In the genomic region with DNA sequence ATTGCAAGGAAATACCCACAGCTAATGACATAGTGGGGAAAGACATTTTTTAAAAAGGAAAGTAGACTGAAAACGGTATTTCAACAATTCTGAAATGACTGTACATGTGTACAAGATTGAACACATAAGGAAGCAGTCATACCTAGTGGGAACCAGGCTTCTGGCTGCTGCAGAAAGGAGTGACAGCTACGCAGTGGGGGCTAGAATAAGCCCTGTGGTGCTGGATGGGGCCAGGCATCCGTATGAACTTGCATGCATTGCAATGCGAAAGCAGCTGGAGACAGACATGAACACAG, we compare ENCODE assay signal across 1 cellular context.
TF ChIP-seq lines count a peak whose summit lies in the region.

No MANE protein-coding gene starts in this region.

TF ChIP-seq in GM12878, 131 proteins besides CTCF, POLR2A, EP300 and RAD21 (continued from another document):
- TF ChIP-seq, protein P1, sequence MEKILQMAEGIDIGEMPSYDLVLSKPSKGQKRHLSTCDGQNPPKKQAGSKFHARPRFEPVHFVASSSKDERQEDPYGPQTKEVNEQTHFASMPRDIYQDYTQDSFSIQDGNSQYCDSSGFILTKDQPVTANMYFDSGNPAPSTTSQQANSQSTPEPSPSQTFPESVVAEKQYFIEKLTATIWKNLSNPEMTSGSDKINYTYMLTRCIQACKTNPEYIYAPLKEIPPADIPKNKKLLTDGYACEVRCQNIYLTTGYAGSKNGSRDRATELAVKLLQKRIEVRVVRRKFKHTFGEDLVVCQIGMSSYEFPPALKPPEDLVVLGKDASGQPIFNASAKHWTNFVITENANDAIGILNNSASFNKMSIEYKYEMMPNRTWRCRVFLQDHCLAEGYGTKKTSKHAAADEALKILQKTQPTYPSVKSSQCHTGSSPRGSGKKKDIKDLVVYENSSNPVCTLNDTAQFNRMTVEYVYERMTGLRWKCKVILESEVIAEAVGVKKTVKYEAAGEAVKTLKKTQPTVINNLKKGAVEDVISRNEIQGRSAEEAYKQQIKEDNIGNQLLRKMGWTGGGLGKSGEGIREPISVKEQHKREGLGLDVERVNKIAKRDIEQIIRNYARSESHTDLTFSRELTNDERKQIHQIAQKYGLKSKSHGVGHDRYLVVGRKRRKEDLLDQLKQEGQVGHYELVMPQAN (conservative IDR thresholded peaks at IDR 0.05), result no peak
- TF ChIP-seq MTA2 (IDR thresholded peaks at IDR 0.05; ENCODE audit: low read depth), result no peak
- TF ChIP-seq, protein P2, sequence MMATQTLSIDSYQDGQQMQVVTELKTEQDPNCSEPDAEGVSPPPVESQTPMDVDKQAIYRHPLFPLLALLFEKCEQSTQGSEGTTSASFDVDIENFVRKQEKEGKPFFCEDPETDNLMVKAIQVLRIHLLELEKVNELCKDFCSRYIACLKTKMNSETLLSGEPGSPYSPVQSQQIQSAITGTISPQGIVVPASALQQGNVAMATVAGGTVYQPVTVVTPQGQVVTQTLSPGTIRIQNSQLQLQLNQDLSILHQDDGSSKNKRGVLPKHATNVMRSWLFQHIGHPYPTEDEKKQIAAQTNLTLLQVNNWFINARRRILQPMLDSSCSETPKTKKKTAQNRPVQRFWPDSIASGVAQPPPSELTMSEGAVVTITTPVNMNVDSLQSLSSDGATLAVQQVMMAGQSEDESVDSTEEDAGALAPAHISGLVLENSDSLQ (IDR thresholded peaks at IDR 0.05), result peak; percentile 57; the same call in 1 of the 2 replicates
- TF ChIP-seq, protein P3, sequence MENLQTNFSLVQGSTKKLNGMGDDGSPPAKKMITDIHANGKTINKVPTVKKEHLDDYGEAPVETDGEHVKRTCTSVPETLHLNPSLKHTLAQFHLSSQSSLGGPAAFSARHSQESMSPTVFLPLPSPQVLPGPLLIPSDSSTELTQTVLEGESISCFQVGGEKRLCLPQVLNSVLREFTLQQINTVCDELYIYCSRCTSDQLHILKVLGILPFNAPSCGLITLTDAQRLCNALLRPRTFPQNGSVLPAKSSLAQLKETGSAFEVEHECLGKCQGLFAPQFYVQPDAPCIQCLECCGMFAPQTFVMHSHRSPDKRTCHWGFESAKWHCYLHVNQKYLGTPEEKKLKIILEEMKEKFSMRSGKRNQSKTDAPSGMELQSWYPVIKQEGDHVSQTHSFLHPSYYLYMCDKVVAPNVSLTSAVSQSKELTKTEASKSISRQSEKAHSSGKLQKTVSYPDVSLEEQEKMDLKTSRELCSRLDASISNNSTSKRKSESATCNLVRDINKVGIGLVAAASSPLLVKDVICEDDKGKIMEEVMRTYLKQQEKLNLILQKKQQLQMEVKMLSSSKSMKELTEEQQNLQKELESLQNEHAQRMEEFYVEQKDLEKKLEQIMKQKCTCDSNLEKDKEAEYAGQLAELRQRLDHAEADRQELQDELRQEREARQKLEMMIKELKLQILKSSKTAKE (IDR thresholded peaks at IDR 0.05; ENCODE audit: low read depth, poor library complexity, severe bottlenecking), result no peak
- 0 out of 2 replicates have a peak, but pooled peaks have one; percentile 13 for TF ChIP-seq RUNX3 (IDR thresholded peaks at IDR 0.05; ENCODE audit: low read length)
- no peak for TF ChIP-seq BRCA1 (IDR thresholded peaks at IDR 0.05; ENCODE audit: low read depth, low read length)
- TF ChIP-seq, protein P4, sequence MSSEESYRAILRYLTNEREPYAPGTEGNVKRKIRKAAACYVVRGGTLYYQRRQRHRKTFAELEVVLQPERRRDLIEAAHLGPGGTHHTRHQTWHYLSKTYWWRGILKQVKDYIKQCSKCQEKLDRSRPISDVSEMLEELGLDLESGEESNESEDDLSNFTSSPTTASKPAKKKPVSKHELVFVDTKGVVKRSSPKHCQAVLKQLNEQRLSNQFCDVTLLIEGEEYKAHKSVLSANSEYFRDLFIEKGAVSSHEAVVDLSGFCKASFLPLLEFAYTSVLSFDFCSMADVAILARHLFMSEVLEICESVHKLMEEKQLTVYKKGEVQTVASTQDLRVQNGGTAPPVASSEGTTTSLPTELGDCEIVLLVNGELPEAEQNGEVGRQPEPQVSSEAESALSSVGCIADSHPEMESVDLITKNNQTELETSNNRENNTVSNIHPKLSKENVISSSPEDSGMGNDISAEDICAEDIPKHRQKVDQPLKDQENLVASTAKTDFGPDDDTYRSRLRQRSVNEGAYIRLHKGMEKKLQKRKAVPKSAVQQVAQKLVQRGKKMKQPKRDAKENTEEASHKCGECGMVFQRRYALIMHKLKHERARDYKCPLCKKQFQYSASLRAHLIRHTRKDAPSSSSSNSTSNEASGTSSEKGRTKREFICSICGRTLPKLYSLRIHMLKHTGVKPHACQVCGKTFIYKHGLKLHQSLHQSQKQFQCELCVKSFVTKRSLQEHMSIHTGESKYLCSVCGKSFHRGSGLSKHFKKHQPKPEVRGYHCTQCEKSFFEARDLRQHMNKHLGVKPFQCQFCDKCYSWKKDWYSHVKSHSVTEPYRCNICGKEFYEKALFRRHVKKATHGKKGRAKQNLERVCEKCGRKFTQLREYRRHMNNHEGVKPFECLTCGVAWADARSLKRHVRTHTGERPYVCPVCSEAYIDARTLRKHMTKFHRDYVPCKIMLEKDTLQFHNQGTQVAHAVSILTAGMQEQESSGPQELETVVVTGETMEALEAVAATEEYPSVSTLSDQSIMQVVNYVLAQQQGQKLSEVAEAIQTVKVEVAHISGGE (CRISPR knock-in tag; IDR thresholded peaks at IDR 0.05), result no peak
- TF ChIP-seq MEF2B (IDR thresholded peaks at IDR 0.05; ENCODE audit: partially characterized antibody, poor library complexity, severe bottlenecking), result no peak
- peak in 1 of 2 experiments; percentile 38; a peak in 1 of 4 replicates for TF ChIP-seq IKZF2 (IDR thresholded peaks at IDR 0.05)
- TF ChIP-seq, protein P5, sequence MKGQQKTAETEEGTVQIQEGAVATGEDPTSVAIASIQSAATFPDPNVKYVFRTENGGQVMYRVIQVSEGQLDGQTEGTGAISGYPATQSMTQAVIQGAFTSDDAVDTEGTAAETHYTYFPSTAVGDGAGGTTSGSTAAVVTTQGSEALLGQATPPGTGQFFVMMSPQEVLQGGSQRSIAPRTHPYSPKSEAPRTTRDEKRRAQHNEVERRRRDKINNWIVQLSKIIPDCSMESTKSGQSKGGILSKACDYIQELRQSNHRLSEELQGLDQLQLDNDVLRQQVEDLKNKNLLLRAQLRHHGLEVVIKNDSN (IDR thresholded peaks at IDR 0.05; ENCODE audit: borderline replicate concordance, extremely low read length, insufficient read depth, low read depth, low read length), result no peak
- TF ChIP-seq GABPA (IDR thresholded peaks at IDR 0.05; ENCODE audit: low read depth), result no peak
- no peak for TF ChIP-seq FOS (IDR thresholded peaks at IDR 0.05; ENCODE audit: borderline replicate concordance, extremely low read depth, insufficient read length)
- no peak for TF ChIP-seq HCFC1 (IDR thresholded peaks at IDR 0.05; ENCODE audit: low read length)
- TF ChIP-seq NBN (IDR thresholded peaks at IDR 0.05), result no peak
- TF ChIP-seq RBBP5 (conservative IDR thresholded peaks at IDR 0.05), result no peak
- peak; percentile 71 for TF ChIP-seq NFIC (IDR thresholded peaks at IDR 0.05; ENCODE audit: low read depth, low read length)
- no peak for TF ChIP-seq SIX5 (IDR thresholded peaks at IDR 0.05; ENCODE audit: low read depth, low read length, severe bottlenecking)
- TF ChIP-seq HDGF (IDR thresholded peaks at IDR 0.05), result no peak
- TF ChIP-seq, protein P6, sequence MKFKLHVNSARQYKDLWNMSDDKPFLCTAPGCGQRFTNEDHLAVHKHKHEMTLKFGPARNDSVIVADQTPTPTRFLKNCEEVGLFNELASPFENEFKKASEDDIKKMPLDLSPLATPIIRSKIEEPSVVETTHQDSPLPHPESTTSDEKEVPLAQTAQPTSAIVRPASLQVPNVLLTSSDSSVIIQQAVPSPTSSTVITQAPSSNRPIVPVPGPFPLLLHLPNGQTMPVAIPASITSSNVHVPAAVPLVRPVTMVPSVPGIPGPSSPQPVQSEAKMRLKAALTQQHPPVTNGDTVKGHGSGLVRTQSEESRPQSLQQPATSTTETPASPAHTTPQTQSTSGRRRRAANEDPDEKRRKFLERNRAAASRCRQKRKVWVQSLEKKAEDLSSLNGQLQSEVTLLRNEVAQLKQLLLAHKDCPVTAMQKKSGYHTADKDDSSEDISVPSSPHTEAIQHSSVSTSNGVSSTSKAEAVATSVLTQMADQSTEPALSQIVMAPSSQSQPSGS (IDR thresholded peaks at IDR 0.05; ENCODE audit: low read length), result peak; percentile 54
- no peak for TF ChIP-seq MEF2A (IDR thresholded peaks at IDR 0.05; ENCODE audit: insufficient read depth, low read depth, low read length)
- TF ChIP-seq POU2F2 (IDR thresholded peaks at IDR 0.05; ENCODE audit: borderline replicate concordance, low read depth, low read length), result no peak
- no peak for TF ChIP-seq SIN3A (IDR thresholded peaks at IDR 0.05; ENCODE audit: low read depth, low read length)
- TF ChIP-seq ASH2L (IDR thresholded peaks at IDR 0.05; ENCODE audit: borderline replicate concordance, low read depth), result no peak
- TF ChIP-seq, protein P7, sequence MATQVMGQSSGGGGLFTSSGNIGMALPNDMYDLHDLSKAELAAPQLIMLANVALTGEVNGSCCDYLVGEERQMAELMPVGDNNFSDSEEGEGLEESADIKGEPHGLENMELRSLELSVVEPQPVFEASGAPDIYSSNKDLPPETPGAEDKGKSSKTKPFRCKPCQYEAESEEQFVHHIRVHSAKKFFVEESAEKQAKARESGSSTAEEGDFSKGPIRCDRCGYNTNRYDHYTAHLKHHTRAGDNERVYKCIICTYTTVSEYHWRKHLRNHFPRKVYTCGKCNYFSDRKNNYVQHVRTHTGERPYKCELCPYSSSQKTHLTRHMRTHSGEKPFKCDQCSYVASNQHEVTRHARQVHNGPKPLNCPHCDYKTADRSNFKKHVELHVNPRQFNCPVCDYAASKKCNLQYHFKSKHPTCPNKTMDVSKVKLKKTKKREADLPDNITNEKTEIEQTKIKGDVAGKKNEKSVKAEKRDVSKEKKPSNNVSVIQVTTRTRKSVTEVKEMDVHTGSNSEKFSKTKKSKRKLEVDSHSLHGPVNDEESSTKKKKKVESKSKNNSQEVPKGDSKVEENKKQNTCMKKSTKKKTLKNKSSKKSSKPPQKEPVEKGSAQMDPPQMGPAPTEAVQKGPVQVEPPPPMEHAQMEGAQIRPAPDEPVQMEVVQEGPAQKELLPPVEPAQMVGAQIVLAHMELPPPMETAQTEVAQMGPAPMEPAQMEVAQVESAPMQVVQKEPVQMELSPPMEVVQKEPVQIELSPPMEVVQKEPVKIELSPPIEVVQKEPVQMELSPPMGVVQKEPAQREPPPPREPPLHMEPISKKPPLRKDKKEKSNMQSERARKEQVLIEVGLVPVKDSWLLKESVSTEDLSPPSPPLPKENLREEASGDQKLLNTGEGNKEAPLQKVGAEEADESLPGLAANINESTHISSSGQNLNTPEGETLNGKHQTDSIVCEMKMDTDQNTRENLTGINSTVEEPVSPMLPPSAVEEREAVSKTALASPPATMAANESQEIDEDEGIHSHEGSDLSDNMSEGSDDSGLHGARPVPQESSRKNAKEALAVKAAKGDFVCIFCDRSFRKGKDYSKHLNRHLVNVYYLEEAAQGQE (IDR thresholded peaks at IDR 0.05; ENCODE audit: low read depth, low read length), result no peak
- TF ChIP-seq KAT2A (conservative IDR thresholded peaks at IDR 0.05; ENCODE audit: control insufficient read depth, low read depth, low read length), result no peak
- no peak for TF ChIP-seq YY1 (IDR thresholded peaks at IDR 0.05; ENCODE audit: low read depth, low read length)
- no peak for TF ChIP-seq ESRRA (IDR thresholded peaks at IDR 0.05; ENCODE audit: low read length)
- no peak for TF ChIP-seq BHLHE40 (IDR thresholded peaks at IDR 0.05; ENCODE audit: borderline replicate concordance in 1 of 2, low read depth in 2 of 2, low read length in 1 of 2)
- no peak for TF ChIP-seq FOXK2 (IDR thresholded peaks at IDR 0.05)
- no peak for TF ChIP-seq TCF12 (IDR thresholded peaks at IDR 0.05; ENCODE audit: low read depth, low read length)
- no peak for TF ChIP-seq CREM (IDR thresholded peaks at IDR 0.05; ENCODE audit: low read depth)
- no peak for TF ChIP-seq PML (IDR thresholded peaks at IDR 0.05; ENCODE audit: low read length)
